Comparison of ENCODE assay signal across 19 cellular contexts in the genomic region with DNA sequence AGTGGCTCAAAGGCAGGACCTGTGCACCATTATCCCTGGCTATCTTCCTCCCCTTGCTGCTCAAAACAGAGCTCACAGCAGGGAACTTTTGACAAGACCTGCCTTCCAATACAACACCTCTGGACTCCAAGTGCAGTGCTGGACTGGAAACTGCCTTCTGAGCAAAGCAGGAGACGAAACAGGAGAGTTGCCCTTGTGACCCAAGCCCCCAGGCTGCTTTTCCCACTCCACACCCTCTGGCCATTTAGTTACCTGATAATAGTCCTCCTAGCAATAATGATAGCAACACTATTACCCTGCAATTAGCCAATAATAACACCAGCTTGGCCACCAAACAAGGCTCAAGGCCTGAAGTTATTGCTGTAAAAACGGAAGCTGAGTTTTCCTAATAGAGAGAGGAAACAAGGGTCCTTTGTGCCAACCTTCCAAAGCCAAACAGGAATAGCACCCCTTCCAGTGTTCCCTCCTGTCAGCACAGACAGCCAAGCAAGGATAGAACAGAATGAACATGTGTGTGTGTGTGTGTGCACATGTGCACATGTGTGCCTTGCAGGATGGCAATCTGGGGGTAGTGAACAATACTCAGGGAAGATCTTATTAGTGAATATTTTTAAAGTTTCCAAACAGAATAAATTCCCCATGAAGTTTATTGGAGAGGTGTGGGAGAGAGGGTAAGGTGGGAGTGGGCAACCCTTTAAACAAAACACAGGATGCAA. TPM values are rescaled to one million over a fixed set of nuclear protein-coding genes. Genes with fewer than 3 reads are reported as not detected.
"Had no signal": no experiment of that assay in that cellular context is flagged by ENCODE, and none has a peak within 500 bp of the region (broad histone marks: within the 10 kb centered on the region; RNA-seq: fewer than 3 reads in every experiment).

No MANE protein-coding gene starts in this region.

- H3K27ac Mint-ChIP-seq: activated CD8-positive, alpha-beta T cell treated with anti-CD3 and anti-CD28 coated beads, Interleukin-2, amount 10 ng/mL, durations not matched to agents 7 days and 5 days; activated naive CD4-positive, alpha-beta T cell treated with anti-CD3 and anti-CD28 coated beads, Interleukin-2, amount 10 ng/mL, durations not matched to agents 7 days and 5 days; activated T-helper 2 cell treated with anti-CD3 and anti-CD28 coated beads, Interferon-gamma antibody, Interleukin-2, Interleukin-4, amounts not matched to agents 10 μg/mL and 5 μg/mL and 100 μg/mL, durations not matched to agents 14 hours and 24 hours and 36 hours; brain; mesothelial cell of epicardium; neural progenitor cell had no signal

- H3K27me3 ChIP-seq: neural progenitor cell, ovary, sigmoid colon had no signal

- H3K27me3 Mint-ChIP-seq: activated naive CD4-positive, alpha-beta T cell treated with anti-CD3 and anti-CD28 coated beads, Interleukin-2, amount 10 ng/mL, durations not matched to agents 7 days and 5 days; stimulated activated naive CD8-positive, alpha-beta T cell treated with anti-CD3 and anti-CD28 coated beads, Interleukin-15, amount 100 ng/mL, for 72 hours had no signal

- ATAC-seq: activated CD8-positive, alpha-beta T cell treated with anti-CD3 and anti-CD28 coated beads, Interleukin-2, amount 10 ng/mL, durations not matched to agents 7 days and 5 days; lower lobe of right lung; stimulated activated naive CD8-positive, alpha-beta T cell treated with anti-CD3 and anti-CD28 coated beads, Interleukin-15, amount 100 ng/mL, for 72 hours had no signal

- H3K4me3 ChIP-seq: lower lobe of right lung, neural progenitor cell, ovary, sigmoid colon, SK-N-MC had no signal

- H3K36me3 ChIP-seq: lower lobe of right lung, neural progenitor cell, ovary, sigmoid colon had no signal

- DNase-seq: activated CD8-positive, alpha-beta T cell treated with anti-CD3 and anti-CD28 coated beads, Interleukin-2, amount 10 ng/mL, durations not matched to agents 7 days and 5 days; effector memory CD4-positive, alpha-beta T cell; foreskin melanocyte; lower lobe of right lung; ovary; sigmoid colon; stimulated activated CD4-positive, alpha-beta T cell treated with anti-CD3 and anti-CD28 coated beads, Interleukin-1b, Interleukin-23, amount 100 ng/mL, for 48 hours; stimulated activated naive CD8-positive, alpha-beta T cell treated with anti-CD3 and anti-CD28 coated beads, Interleukin-15, amount 100 ng/mL, for 72 hours had no signal

- H3K9me3 Mint-ChIP-seq: activated naive CD4-positive, alpha-beta T cell treated with anti-CD3 and anti-CD28 coated beads, Interleukin-2, amount 10 ng/mL, durations not matched to agents 7 days and 5 days; activated T-helper 2 cell treated with anti-CD3 and anti-CD28 coated beads, Interferon-gamma antibody, Interleukin-2, Interleukin-4, amounts not matched to agents 10 μg/mL and 5 μg/mL and 100 μg/mL, durations not matched to agents 14 hours and 24 hours and 36 hours; neural progenitor cell; stimulated activated naive CD8-positive, alpha-beta T cell treated with anti-CD3 and anti-CD28 coated beads, Interleukin-15, amount 100 ng/mL, for 72 hours had no signal

- H3K4me1 Mint-ChIP-seq: brain, mesothelial cell of epicardium had no signal

- H3K9me3 ChIP-seq: lower lobe of right lung, ovary, sigmoid colon had no signal

- H3K36me3 Mint-ChIP-seq: brain, mesothelial cell of epicardium, neural progenitor cell had no signal

- H3K4me3 Mint-ChIP-seq: activated CD8-positive, alpha-beta T cell treated with anti-CD3 and anti-CD28 coated beads, Interleukin-2, amount 10 ng/mL, durations not matched to agents 7 days and 5 days; activated naive CD4-positive, alpha-beta T cell treated with anti-CD3 and anti-CD28 coated beads, Interleukin-2, amount 10 ng/mL, durations not matched to agents 7 days and 5 days; brain; mesothelial cell of epicardium; neural progenitor cell; stimulated activated naive CD8-positive, alpha-beta T cell treated with anti-CD3 and anti-CD28 coated beads, Interleukin-15, amount 100 ng/mL, for 72 hours had no signal

- H3K4me1 ChIP-seq: lower lobe of right lung had no signal

- H3K27ac ChIP-seq: lower lobe of right lung, neural progenitor cell, ovary, sigmoid colon, SK-N-MC, VCaP had no signal

RNA-seq across cellular contexts. Expression of a gene that starts 9.2 kb away (rescaled TPM):
- total RNA-seq: activated T-helper 2 cell treated with anti-CD3 and anti-CD28 coated beads, Interferon-gamma antibody, Interleukin-2, Interleukin-4, amounts not matched to agents 10 μg/mL and 5 μg/mL and 100 μg/mL, durations not matched to agents 14 hours and 24 hours and 36 hours; fibroblast of lung; lower lobe of right lung; mesothelial cell of epicardium; ovary; pulmonary artery endothelial cell; sigmoid colon; temporal lobe had no signal
- polyA plus RNA-seq: fibroblast of lung, ovary, urinary bladder had no signal

RNA-seq across cellular contexts. Expression of a gene that starts 24.5 kb away (rescaled TPM):
- total RNA-seq: activated T-helper 2 cell treated with anti-CD3 and anti-CD28 coated beads, Interferon-gamma antibody, Interleukin-2, Interleukin-4, amounts not matched to agents 10 μg/mL and 5 μg/mL and 100 μg/mL, durations not matched to agents 14 hours and 24 hours and 36 hours; fibroblast of lung; lower lobe of right lung; mesothelial cell of epicardium; ovary; pulmonary artery endothelial cell; sigmoid colon; temporal lobe; urinary bladder had no signal
- polyA plus RNA-seq: fibroblast of lung, ovary, urinary bladder had no signal

RNA-seq across cellular contexts. Expression of a gene that starts 26.3 kb away (rescaled TPM):
- total RNA-seq: activated T-helper 2 cell treated with anti-CD3 and anti-CD28 coated beads, Interferon-gamma antibody, Interleukin-2, Interleukin-4, amounts not matched to agents 10 μg/mL and 5 μg/mL and 100 μg/mL, durations not matched to agents 14 hours and 24 hours and 36 hours; fibroblast of lung; lower lobe of right lung; mesothelial cell of epicardium; ovary; pulmonary artery endothelial cell; sigmoid colon; temporal lobe; urinary bladder had no signal
- polyA plus RNA-seq: fibroblast of lung, ovary, urinary bladder had no signal

RNA-seq across cellular contexts. Expression of a gene that starts 52.7 kb away (rescaled TPM):
- total RNA-seq: activated CD8-positive, alpha-beta T cell treated with anti-CD3 and anti-CD28 coated beads, Interleukin-2, amount 10 ng/mL, durations not matched to agents 7 days and 5 days; fibroblast of lung; mesothelial cell of epicardium; ovary; pulmonary artery endothelial cell; sigmoid colon had no signal
- polyA plus RNA-seq: fibroblast of lung, ovary, sigmoid colon, urinary bladder had no signal

RNA-seq across cellular contexts. Expression of a gene that starts 53.9 kb away (rescaled TPM):
- total RNA-seq: activated CD8-positive, alpha-beta T cell treated with anti-CD3 and anti-CD28 coated beads, Interleukin-2, amount 10 ng/mL, durations not matched to agents 7 days and 5 days; activated T-helper 2 cell treated with anti-CD3 and anti-CD28 coated beads, Interferon-gamma antibody, Interleukin-2, Interleukin-4, amounts not matched to agents 10 μg/mL and 5 μg/mL and 100 μg/mL, durations not matched to agents 14 hours and 24 hours and 36 hours; fibroblast of lung; lower lobe of right lung; mesothelial cell of epicardium; ovary; pulmonary artery endothelial cell; sigmoid colon; temporal lobe; urinary bladder had no signal
- polyA plus RNA-seq: fibroblast of lung, ovary, sigmoid colon, urinary bladder had no signal
